In the genomic region with DNA sequence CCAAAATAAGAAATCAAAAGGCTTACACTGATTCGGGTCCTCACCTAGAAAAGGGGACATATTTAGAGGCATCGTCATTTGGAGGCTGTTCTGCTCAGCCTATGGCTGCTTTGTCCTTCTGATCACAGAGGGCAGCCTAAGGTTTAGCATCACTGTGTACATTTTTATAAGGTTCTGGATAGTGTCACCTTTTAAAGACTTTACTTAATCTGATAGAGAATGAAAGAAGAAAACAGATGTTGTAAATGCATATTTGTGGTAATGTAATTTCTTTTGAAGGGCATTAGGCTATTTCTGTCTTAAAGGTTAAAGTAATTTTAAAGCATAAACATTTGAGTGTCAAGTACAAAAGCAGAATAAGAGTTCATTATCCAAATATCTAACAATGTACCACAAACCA, we compare ENCODE assay signal across 22 cellular contexts.
"Had no signal": no experiment of that assay in that cellular context is flagged by ENCODE, and none has a peak within 500 bp of the region (broad histone marks: within the 10 kb centered on the region; RNA-seq: fewer than 3 reads in every experiment).

No MANE protein-coding gene starts in this region.

- H3K4me3 ChIP-seq: colonic mucosa, esophagus squamous epithelium, gastroesophageal sphincter, heart right ventricle, left lung, lower lobe of right lung, mucosa of descending colon had no signal

- H3K9me3 Mint-ChIP-seq: endodermal cell, mesothelial cell of epicardium had no signal

- H3K36me3 ChIP-seq: colonic mucosa, esophagus squamous epithelium, gastroesophageal sphincter, heart right ventricle, left lung, lower lobe of right lung had no signal

- H3K9me3 ChIP-seq: colonic mucosa, esophagus squamous epithelium, gastroesophageal sphincter, heart right ventricle, left lung, lower lobe of right lung, mucosa of descending colon had no signal

- H3K4me1 ChIP-seq: colonic mucosa, esophagus squamous epithelium, foreskin keratinocyte, gastroesophageal sphincter, heart right ventricle, left lung, lower lobe of right lung had no signal

- H3K27me3 ChIP-seq: colonic mucosa, esophagus squamous epithelium, foreskin keratinocyte, gastroesophageal sphincter, heart right ventricle, left lung had no signal

- H3K4me1 Mint-ChIP-seq: naive B cell had no signal

- H3K27ac Mint-ChIP-seq: dendritic cell treated with granulocyte-macrophage colony-stimulating factor and Interleukin-4, amounts not matched to agents 40 ng/mL and 50 ng/mL, for 4 days; effector memory CD8-positive, alpha-beta T cell; endodermal cell; mesothelial cell of epicardium; naive B cell had no signal

- H3K4me3 Mint-ChIP-seq: dendritic cell treated with granulocyte-macrophage colony-stimulating factor and Interleukin-4, amounts not matched to agents 40 ng/mL and 50 ng/mL, for 4 days; effector memory CD8-positive, alpha-beta T cell; endodermal cell; mesothelial cell of epicardium; naive B cell had no signal

- DNase-seq: colonic mucosa; cortex of kidney; effector CD8-positive, alpha-beta T cell; effector memory CD8-positive, alpha-beta T cell; endodermal cell; erythroblast; esophagus squamous epithelium; foreskin keratinocyte; heart right ventricle; hippocampal formation; left cardiac atrium; left lung; left ventricle myocardium superior; lower lobe of right lung; mesenchymal stem cell; mucosa of descending colon; naive B cell had no signal

- ATAC-seq: effector memory CD8-positive, alpha-beta T cell; esophagus mucosa; foreskin keratinocyte; gastroesophageal sphincter; heart right ventricle; left cardiac atrium; left lung; left ventricle myocardium superior; lower lobe of right lung; mucosa of descending colon had no signal

- H3K27me3 Mint-ChIP-seq: dendritic cell treated with granulocyte-macrophage colony-stimulating factor and Interleukin-4, amounts not matched to agents 40 ng/mL and 50 ng/mL, for 4 days; effector memory CD8-positive, alpha-beta T cell; naive B cell had no signal

- H3K27ac ChIP-seq: colonic mucosa, epithelial cell of prostate, esophagus squamous epithelium, foreskin keratinocyte, gastroesophageal sphincter, heart right ventricle, left lung, lower lobe of right lung had no signal

- H3K36me3 Mint-ChIP-seq: mesothelial cell of epicardium, naive B cell had no signal
